ENCODE assay signal across 9 cellular contexts in the genomic region with DNA sequence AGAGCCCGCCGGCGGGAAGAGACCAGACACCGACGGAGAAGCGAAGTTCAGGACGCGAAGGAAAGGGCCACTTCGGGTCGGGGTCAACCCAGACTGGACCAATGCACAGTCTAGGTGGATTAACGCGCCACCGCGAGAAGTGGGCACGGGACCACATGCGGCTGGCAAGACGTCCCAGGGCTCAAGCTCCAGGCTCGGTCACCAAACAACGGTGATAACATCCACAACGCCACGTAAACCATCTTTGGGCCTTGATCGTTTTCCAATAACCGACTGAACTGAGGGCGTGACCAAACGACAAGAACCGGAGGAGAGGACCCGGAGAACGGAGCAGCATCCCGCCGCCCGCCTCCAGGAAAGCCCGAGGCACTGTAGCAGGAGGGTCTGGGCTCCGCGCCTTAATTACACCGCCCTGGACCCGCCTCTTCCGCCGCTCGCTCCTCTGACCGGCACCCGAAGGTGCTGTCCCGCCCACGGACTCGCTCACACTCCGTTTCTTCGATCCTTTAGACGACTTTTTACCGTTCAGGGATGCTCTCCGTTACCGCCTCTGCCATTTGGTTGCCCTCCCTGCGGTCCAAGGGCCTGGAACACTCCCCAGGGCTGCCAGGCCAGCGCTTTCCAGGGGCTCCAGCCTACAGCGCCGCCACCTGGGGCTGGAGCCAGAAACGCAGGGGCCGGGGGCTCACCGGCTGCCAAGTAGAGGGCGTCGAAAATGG. TPM values are rescaled to one million over a fixed set of nuclear protein-coding genes. Genes with fewer than 3 reads are reported as not detected.
DNase-seq lines count a peak whose midpoint lies in the region; ATAC-seq and TF ChIP-seq lines count a peak whose summit lies in the region.
"Had no signal": no experiment of that assay in that cellular context is flagged by ENCODE, and none has a peak within 500 bp of the region (broad histone marks: within the 10 kb centered on the region; RNA-seq: fewer than 3 reads in every experiment).

No MANE protein-coding gene starts in this region.

- peak; percentile 25 to 60 (median 35) for DNase-seq in CD8-positive, alpha-beta memory T cell
- DNase-seq in NOMO-1 treated with DMSO at 0.1 percent for 48 hours (lab: John Stamatoyannopoulos, UW; ENCODE audit: unreplicated experiment) (peak; percentile 55), fibroblast of mammary gland (ENCODE audit: low read depth) (peak; percentile 55)
- peak; percentile 30 for DNase-seq in activated T-cell treated with anti-CD3 and anti-CD28 coated beads, Interleukin-2, amount 50 U/mL, for 4 hours

- H3K4me1 ChIP-seq in CD8-positive, alpha-beta memory T cell (ENCODE audit: insufficient read depth, low read length), result peaks cover 5% of the 10 kb centered on the region
- peaks cover 9% of the 10 kb centered on the region for H3K4me1 ChIP-seq in stomach smooth muscle (ENCODE audit: control insufficient read depth, insufficient read depth, low read length)

- H3K36me3 ChIP-seq in CD8-positive, alpha-beta memory T cell (ENCODE audit: insufficient read depth, low read length), result no peaks in the 10 kb centered on the region
- H3K36me3 ChIP-seq in stomach smooth muscle (ENCODE audit: control insufficient read depth in 2 of 2, insufficient read depth in 2 of 2, low read length in 2 of 2), result no peaks in the 10 kb centered on the region

- no peaks in the 10 kb centered on the region for H3K9me3 ChIP-seq in CD8-positive, alpha-beta memory T cell (ENCODE audit: low read length)
- H3K9me3 ChIP-seq in stomach smooth muscle (ENCODE audit: control insufficient read depth in 2 of 2, low read length in 2 of 2), result no peaks in the 10 kb centered on the region

- peak overlapping the region; percentile 22 to 96 (median 83) for H3K27ac Mint-ChIP-seq in CD8-positive, alpha-beta memory T cell
- peak overlapping the region; percentile 95 to 98 (median 97) for H3K27ac Mint-ChIP-seq in nephron

- CTCF ChIA-PET in CD8-positive, alpha-beta memory T cell (lab: Charles Lee), result interaction anchor here (0.9 to 1.1 kb wide), 2 partner anchors 21 to 44 kb away, joined by 3 to 4 read pairs; no protein-coding TSS in a partner anchor

- peak overlapping the region; percentile 93 to 100 (median 98) for H3K4me3 Mint-ChIP-seq in CD8-positive, alpha-beta memory T cell
- H3K4me3 Mint-ChIP-seq in activated T-cell treated with anti-CD3 and anti-CD28 coated beads, Interleukin-2, amount 50 U/mL, for 4 hours, result peak overlapping the region; percentile 93
- peak overlapping the region; percentile 98 to 99 (median 98) for H3K4me3 Mint-ChIP-seq in nephron

- peaks cover 2 to 10% (median 4%) of the 10 kb centered on the region in 3 donors for H3K36me3 Mint-ChIP-seq in CD8-positive, alpha-beta memory T cell
- H3K36me3 Mint-ChIP-seq in activated T-cell treated with anti-CD3 and anti-CD28 coated beads, Interleukin-2, amount 50 U/mL, for 4 hours (ENCODE audit: insufficient read depth), result no peaks in the 10 kb centered on the region
- peaks cover 33% of the 10 kb centered on the region for H3K36me3 Mint-ChIP-seq in nephron (ENCODE audit: low read depth)

- peaks cover under 1% of the 10 kb centered on the region for H3K27me3 ChIP-seq in CD8-positive, alpha-beta memory T cell (ENCODE audit: insufficient read depth, low read length, poor library complexity, severe bottlenecking)
- peaks cover 4 to 5% of the 10 kb centered on the region in 2 donors for H3K27me3 ChIP-seq in stomach smooth muscle (ENCODE audit: control insufficient read depth in 1 of 2, insufficient read depth in 2 of 2, low read length in 2 of 2)

- H3K9ac ChIP-seq in stomach smooth muscle (ENCODE audit: low read length in 2 of 2), result peak overlapping the region; percentile 56 to 76

- H3K9me3 Mint-ChIP-seq in CD8-positive, alpha-beta memory T cell, result peaks cover 0 to 2% (median 2%) of the 10 kb centered on the region in 5 donors
- H3K9me3 Mint-ChIP-seq in activated T-cell treated with anti-CD3 and anti-CD28 coated beads, Interleukin-2, amount 50 U/mL, for 4 hours, result no peaks in the 10 kb centered on the region
- H3K9me3 Mint-ChIP-seq in nephron, result peaks cover 32% of the 10 kb centered on the region

- peaks cover 13 to 15% of the 10 kb centered on the region in 2 donors for H3K27me3 Mint-ChIP-seq in CD8-positive, alpha-beta memory T cell
- H3K27me3 Mint-ChIP-seq in activated T-cell treated with anti-CD3 and anti-CD28 coated beads, Interleukin-2, amount 50 U/mL, for 4 hours (ENCODE audit: low read depth), result peaks cover 32% of the 10 kb centered on the region
- no peaks in the 10 kb centered on the region for H3K27me3 Mint-ChIP-seq in nephron (ENCODE audit: low read depth)

- H3K27ac ChIP-seq in CD8-positive, alpha-beta memory T cell (ENCODE audit: low read depth, low read length), result peak overlapping the region; percentile 66
- no peak overlapping the region for H3K27ac ChIP-seq in stomach smooth muscle (ENCODE audit: low read length)

- POLR2A ChIA-PET in CD8-positive, alpha-beta memory T cell (lab: Charles Lee), result no interaction called here

- TF ChIP-seq CTCF in fibroblast of mammary gland (conservative IDR thresholded peaks at IDR 0.05; ENCODE audit: control insufficient read depth, insufficient read depth, low read depth, low read length) (peak; percentile 45), nephron (IDR thresholded peaks at IDR 0.05; ENCODE audit: unreplicated experiment in 3 of 3) (peak; percentile 29 to 61 (median 44))

- H3K4me1 Mint-ChIP-seq in CD8-positive, alpha-beta memory T cell, result peaks cover 21 to 35% (median 28%) of the 10 kb centered on the region in 3 donors
- H3K4me1 Mint-ChIP-seq in activated T-cell treated with anti-CD3 and anti-CD28 coated beads, Interleukin-2, amount 50 U/mL, for 4 hours (ENCODE audit: low read depth), result peaks cover 16% of the 10 kb centered on the region
- peaks cover 28% of the 10 kb centered on the region for H3K4me1 Mint-ChIP-seq in nephron

- H3K4me3 ChIP-seq in CD8-positive, alpha-beta memory T cell (ENCODE audit: low read length), result peak overlapping the region; percentile 87
- H3K4me3 ChIP-seq in fibroblast of mammary gland (ENCODE audit: control insufficient read depth, low read depth, low read length) (peak overlapping the region; percentile 80), stomach smooth muscle (ENCODE audit: low read length in 2 of 2) (peak overlapping the region; percentile 75 to 91)

- ATAC-seq in GM19324 (IDR thresholded peaks at IDR 0.05; ENCODE audit: low FRiP score, unreplicated experiment) (peak; percentile 98), HG03439 (IDR thresholded peaks at IDR 0.05; ENCODE audit: unreplicated experiment) (peak; percentile 99)
- peak; percentile 94 to 95 for ATAC-seq in activated T-cell treated with anti-CD3 and anti-CD28 coated beads, Interleukin-2, amount 50 U/mL, for 4 hours

RNA-seq across cellular contexts. Expression of gene DPPA5, which starts 44.1 kb away (rescaled TPM):
- not detected for total RNA-seq in CD8-positive, alpha-beta memory T cell
- not detected for polyA plus RNA-seq in CD8-positive, alpha-beta memory T cell
- total RNA-seq in activated T-cell treated with anti-CD3 and anti-CD28 coated beads, Interleukin-2, amount 50 U/mL, for 4 hours, result not detected
- total RNA-seq: frontal cortex had no signal

RNA-seq across cellular contexts. Expression of gene KHDC1, which starts 46.9 kb away (rescaled TPM):
- 1 to 10 TPM; 6.3 to 7.1 TPM for total RNA-seq in CD8-positive, alpha-beta memory T cell
- 2.4 TPM for polyA plus RNA-seq in CD8-positive, alpha-beta memory T cell
- 1 to 10 TPM; 1.2 to 1.6 (median 1.4) TPM for total RNA-seq in activated T-cell treated with anti-CD3 and anti-CD28 coated beads, Interleukin-2, amount 50 U/mL, for 4 hours

RNA-seq across cellular contexts. Expression of gene KHDC3L, which starts 52.5 kb away (rescaled TPM):
- not detected for total RNA-seq in CD8-positive, alpha-beta memory T cell
- not detected for polyA plus RNA-seq in CD8-positive, alpha-beta memory T cell
- total RNA-seq in activated T-cell treated with anti-CD3 and anti-CD28 coated beads, Interleukin-2, amount 50 U/mL, for 4 hours, result not detected

RNA-seq across cellular contexts. Expression of gene OOEP, which starts 59.8 kb away (rescaled TPM):
- total RNA-seq in CD8-positive, alpha-beta memory T cell, result under 1 TPM in 1 of 2 experiments, not detected in 1; 0.47 TPM
- polyA plus RNA-seq in CD8-positive, alpha-beta memory T cell, result not detected
- total RNA-seq in activated T-cell treated with anti-CD3 and anti-CD28 coated beads, Interleukin-2, amount 50 U/mL, for 4 hours, result under 1 TPM in 1 of 3 donors, not detected in 2; 0.38 TPM
- total RNA-seq: frontal cortex had no signal
